ENCODE assay signal across 1 cellular context in genomic region chr17:7239091-7240027, GRCh38.
TF ChIP-seq lines count a peak whose summit lies in the region.

Gene PHF23 (minus strand): TSS chr17:7239457. CDS start chr17:7239279, 178 bp downstream.

TF ChIP-seq in HepG2, 621 proteins besides CTCF, POLR2A, EP300 and RAD21 (continued from another document and continues in another):
- TF ChIP-seq NFAT5 (CRISPR knock-in tag; IDR thresholded peaks at IDR 0.05) (no peak), NKX3-1 (CRISPR knock-in tag; IDR thresholded peaks at IDR 0.05) (no peak), ZNF230 (CRISPR knock-in tag; IDR thresholded peaks at IDR 0.05) (peak; percentile 89; the same call in 1 of the 2 replicates), NBN (conservative IDR thresholded peaks at IDR 0.05) (no peak), FOXM1 (CRISPR knock-in tag; IDR thresholded peaks at IDR 0.05) (no peak), CEBPB (IDR thresholded peaks at IDR 0.05; ENCODE audit: borderline replicate concordance, low read depth, low read length) (no peak), ZNF17 (CRISPR knock-in tag; IDR thresholded peaks at IDR 0.05) (no peak), E2F5 (CRISPR knock-in tag; conservative IDR thresholded peaks at IDR 0.05) (no peak), SRSF9 (IDR thresholded peaks at IDR 0.05; ENCODE audit: borderline replicate concordance, insufficient read depth, low read depth, low read length, poor library complexity, severe bottlenecking) (no peak), ZFP1 (CRISPR knock-in tag; IDR thresholded peaks at IDR 0.05) (no peak), PCBP1 (IDR thresholded peaks at IDR 0.05; ENCODE audit: borderline replicate concordance, low read depth, low read length) (peak; percentile 96), PBX2 (CRISPR knock-in tag; IDR thresholded peaks at IDR 0.05) (no peak), SKI (IDR thresholded peaks at IDR 0.05; ENCODE audit: partially characterized antibody) (no peak), MATR3 (CRISPR knock-in tag; IDR thresholded peaks at IDR 0.05) (no peak), ZNF773 (CRISPR knock-in tag; IDR thresholded peaks at IDR 0.05; ENCODE audit: borderline replicate concordance) (no peak; the same call in 1 of the 2 replicates), RNF219 (CRISPR knock-in tag; IDR thresholded peaks at IDR 0.05) (no peak), ZMAT5 (CRISPR knock-in tag; IDR thresholded peaks at IDR 0.05; ENCODE audit: borderline replicate concordance, low read depth) (no peak), NFE2L2 (IDR thresholded peaks at IDR 0.05; ENCODE audit: low read length) (no peak), ZNF329 (CRISPR knock-in tag; IDR thresholded peaks at IDR 0.05; ENCODE audit: low read depth) (no peak), RFXAP (CRISPR knock-in tag; IDR thresholded peaks at IDR 0.05; ENCODE audit: borderline replicate concordance) (0 out of 2 replicates have a peak, but pooled peaks have one; percentile 46), IRF9 (CRISPR knock-in tag; IDR thresholded peaks at IDR 0.05; ENCODE audit: borderline replicate concordance) (no peak; the same call in 1 of the 2 replicates), SOX6 (IDR thresholded peaks at IDR 0.05) (no peak), SOX6 (CRISPR knock-in tag; IDR thresholded peaks at IDR 0.05) (peak; percentile 53), ZBTB4 (CRISPR knock-in tag; IDR thresholded peaks at IDR 0.05; ENCODE audit: borderline replicate concordance) (no peak), CENPT (CRISPR knock-in tag; IDR thresholded peaks at IDR 0.05; ENCODE audit: low read depth) (no peak), HCFC1 (IDR thresholded peaks at IDR 0.05; ENCODE audit: low read depth, low read length) (peak; percentile 92), ZNF234 (CRISPR knock-in tag; conservative IDR thresholded peaks at IDR 0.05) (no peak), SMARCC2 (IDR thresholded peaks at IDR 0.05) (no peak), ISX (CRISPR knock-in tag; conservative IDR thresholded peaks at IDR 0.05) (no peak), SETDB1 (CRISPR knock-in tag; IDR thresholded peaks at IDR 0.05; ENCODE audit: borderline replicate concordance) (no peak), NONO (IDR thresholded peaks at IDR 0.05) (peak; percentile 48; the same call in 1 of the 2 replicates), NONO (CRISPR knock-in tag; conservative IDR thresholded peaks at IDR 0.05) (peak; percentile 89; the same call in 1 of the 2 replicates), ZNF124 (CRISPR knock-in tag; IDR thresholded peaks at IDR 0.05) (peak; percentile 95), ZBTB20 (CRISPR knock-in tag; IDR thresholded peaks at IDR 0.05; ENCODE audit: borderline replicate concordance, low read depth) (no peak), FOXP1 (IDR thresholded peaks at IDR 0.05) (no peak), FOXP1 (CRISPR knock-in tag; IDR thresholded peaks at IDR 0.05) (no peak), ATF7 (IDR thresholded peaks at IDR 0.05) (no peak), ATF7 (CRISPR knock-in tag; IDR thresholded peaks at IDR 0.05) (no peak), REPIN1 (CRISPR knock-in tag; IDR thresholded peaks at IDR 0.05; ENCODE audit: borderline replicate concordance, low read depth) (peak; percentile 65; the same call in 1 of the 2 replicates), ZNF274 (CRISPR knock-in tag; IDR thresholded peaks at IDR 0.05) (no peak), ZNF431 (CRISPR knock-in tag; IDR thresholded peaks at IDR 0.05; ENCODE audit: borderline replicate concordance, low read depth) (no peak; the same call in 1 of the 2 replicates), DDIT3 (CRISPR knock-in tag; IDR thresholded peaks at IDR 0.05) (no peak), HNRNPUL1 (IDR thresholded peaks at IDR 0.05; ENCODE audit: low read depth, low read length) (no peak), GZF1 (CRISPR knock-in tag; IDR thresholded peaks at IDR 0.05) (no peak), PHF5A (CRISPR knock-in tag; IDR thresholded peaks at IDR 0.05; ENCODE audit: low read depth, unreplicated experiment) (peak; percentile 77), MAFG (CRISPR knock-in tag; IDR thresholded peaks at IDR 0.05) (no peak), XBP1 (CRISPR knock-in tag; IDR thresholded peaks at IDR 0.05) (no peak), ZNF343 (CRISPR knock-in tag; IDR thresholded peaks at IDR 0.05) (no peak), ISL2 (CRISPR knock-in tag; IDR thresholded peaks at IDR 0.05) (peak; percentile 68; the same call in 1 of the 2 replicates), RARG (CRISPR knock-in tag; IDR thresholded peaks at IDR 0.05; ENCODE audit: low read depth) (no peak), ZNF24 (IDR thresholded peaks at IDR 0.05) (no peak), ZNF749 (CRISPR knock-in tag; IDR thresholded peaks at IDR 0.05; ENCODE audit: borderline replicate concordance) (no peak), CREBL2 (CRISPR knock-in tag; IDR thresholded peaks at IDR 0.05; ENCODE audit: borderline replicate concordance) (0 out of 2 replicates have a peak, but pooled peaks have one; percentile 19), BCL3 (CRISPR knock-in tag; IDR thresholded peaks at IDR 0.05) (no peak; the same call in 1 of the 2 replicates), ZSCAN30 (CRISPR knock-in tag; IDR thresholded peaks at IDR 0.05) (no peak), PAWR (CRISPR knock-in tag; IDR thresholded peaks at IDR 0.05; ENCODE audit: borderline replicate concordance) (no peak), FOXC1 (CRISPR knock-in tag; IDR thresholded peaks at IDR 0.05; ENCODE audit: borderline replicate concordance) (peak; percentile 20; the same call in 1 of the 2 replicates)
